In genomic region chrX:107701493-107702121, GRCh38 we compare ENCODE assay signal across 11 cellular contexts.
DNase-seq lines count a peak whose midpoint lies in the region; ATAC-seq and TF ChIP-seq lines count a peak whose summit lies in the region.
"Had no signal": no experiment of that assay in that cellular context is flagged by ENCODE, and none has a peak within 500 bp of the region (broad histone marks: within the 10 kb centered on the region; RNA-seq: fewer than 3 reads in every experiment).

No MANE protein-coding gene starts in this region.

- DNase-seq in OCI-M1 (lab: John Stamatoyannopoulos, UW) (peak; percentile 28), hepatic stellate cell (ENCODE audit: low spot score) (no peak), GM23338 (ENCODE audit: low spot score) (no peak), smooth muscle cell (lab: John Stamatoyannopoulos, UW; ENCODE audit: unreplicated experiment) (no peak), activated gamma-delta T cell treated with Interleukin-2 at 50 U/mL for 16 hours (no peak)
- DNase-seq: activated CD4-positive, alpha-beta memory T cell treated with anti-CD3 and anti-CD28 coated beads for 36 hours; effector memory CD8-positive, alpha-beta T cell; GDM1 had no signal

- H3K36me3 ChIP-seq in neutrophil (no peaks in the 10 kb centered on the region), GM23338 (ENCODE audit: insufficient read depth) (no peaks in the 10 kb centered on the region), smooth muscle cell (ENCODE audit: low read depth) (no peaks in the 10 kb centered on the region)

- no peak overlapping the region for H3K4me3 Mint-ChIP-seq in GM23338
- H3K4me3 Mint-ChIP-seq: activated CD4-positive, alpha-beta memory T cell treated with anti-CD3 and anti-CD28 coated beads for 36 hours; effector memory CD8-positive, alpha-beta T cell had no signal

- peaks cover 39 to 46% of the 10 kb centered on the region in 2 experiments for H3K4me1 ChIP-seq in neutrophil (ENCODE audit: control insufficient read depth in 1 of 2, insufficient read depth in 1 of 2, low read depth in 1 of 2, low read length in 1 of 2)
- H3K4me1 ChIP-seq in GM23338 (ENCODE audit: insufficient read depth): no peaks in the 10 kb centered on the region
- peaks cover 6% of the 10 kb centered on the region for H3K4me1 ChIP-seq in smooth muscle cell (ENCODE audit: low read depth)

- H2AFZ ChIP-seq in GM23338 (no peak overlapping the region), smooth muscle cell (ENCODE audit: low read depth) (no peak overlapping the region)

- H4K20me1 ChIP-seq in GM23338 (replicated peaks; ENCODE audit: insufficient read depth) (no peaks in the 10 kb centered on the region), smooth muscle cell (ENCODE audit: low read depth) (no peaks in the 10 kb centered on the region)

- H3K27ac ChIP-seq in neutrophil: peak overlapping the region; percentile 96
- no peak overlapping the region for H3K27ac ChIP-seq in GM23338 (ENCODE audit: low read depth)
- H3K27ac ChIP-seq in smooth muscle cell (ENCODE audit: low read depth): no peak overlapping the region

- no peaks in the 10 kb centered on the region for H3K9me2 ChIP-seq in GM23338 (ENCODE audit: insufficient read depth)

- no peaks in the 10 kb centered on the region for H3K36me3 Mint-ChIP-seq in GM23338 (ENCODE audit: low read depth)
- H3K36me3 Mint-ChIP-seq: activated CD4-positive, alpha-beta memory T cell treated with anti-CD3 and anti-CD28 coated beads for 36 hours had no signal

- no peak overlapping the region for H3K27ac Mint-ChIP-seq in GM23338
- H3K27ac Mint-ChIP-seq: activated CD4-positive, alpha-beta memory T cell treated with anti-CD3 and anti-CD28 coated beads for 36 hours had no signal

- H3K4me2 ChIP-seq in GM23338 (no peak overlapping the region), smooth muscle cell (no peak overlapping the region)

- 90% methylated on average over 1 of the region's 1 CpG for WGBS in smooth muscle cell (ENCODE audit: low lambda C conversion rate)

- no peaks in the 10 kb centered on the region for H3K79me2 ChIP-seq in GM23338 (replicated peaks; ENCODE audit: insufficient read depth)
- H3K79me2 ChIP-seq in smooth muscle cell (ENCODE audit: low read depth): no peaks in the 10 kb centered on the region

- H3K9ac ChIP-seq in smooth muscle cell (ENCODE audit: low read depth): no peak overlapping the region

- ATAC-seq in GM19035 (IDR thresholded peaks at IDR 0.05; ENCODE audit: unreplicated experiment) (peak; percentile 68), HG02973 (IDR thresholded peaks at IDR 0.05; ENCODE audit: unreplicated experiment) (peak; percentile 79), GM23338 (no peak)
- ATAC-seq: effector memory CD8-positive, alpha-beta T cell had no signal

- H3K27me3 ChIP-seq in neutrophil (no peaks in the 10 kb centered on the region), GM23338 (ENCODE audit: insufficient read depth) (no peaks in the 10 kb centered on the region), smooth muscle cell (ENCODE audit: low read depth) (no peaks in the 10 kb centered on the region)

- no peak for TF ChIP-seq CTCF in neutrophil (IDR thresholded peaks at IDR 0.05)
- TF ChIP-seq CTCF in GM23338 (conservative IDR thresholded peaks at IDR 0.05; ENCODE audit: low read depth in 2 of 2): no peak
- TF ChIP-seq CTCF in smooth muscle cell (IDR thresholded peaks at IDR 0.05; ENCODE audit: borderline replicate concordance, insufficient read depth, poor library complexity, severe bottlenecking): no peak

- H3F3A ChIP-seq in GM23338 (replicated peaks; ENCODE audit: low read depth): no peaks in the 10 kb centered on the region
- H3F3A ChIP-seq in smooth muscle cell (ENCODE audit: low read depth): no peaks in the 10 kb centered on the region

- peaks cover 6% of the 10 kb centered on the region for H3K27me3 Mint-ChIP-seq in GM23338 (ENCODE audit: insufficient read depth, low read depth, poor library complexity)
- H3K27me3 Mint-ChIP-seq: activated CD4-positive, alpha-beta memory T cell treated with anti-CD3 and anti-CD28 coated beads for 36 hours; effector memory CD8-positive, alpha-beta T cell had no signal

- no peaks in the 10 kb centered on the region for H3K9me3 Mint-ChIP-seq in GM23338
- H3K9me3 Mint-ChIP-seq: activated CD4-positive, alpha-beta memory T cell treated with anti-CD3 and anti-CD28 coated beads for 36 hours; effector memory CD8-positive, alpha-beta T cell had no signal

- peaks cover 21% of the 10 kb centered on the region for H3K4me1 Mint-ChIP-seq in GM23338

- H3K9me3 ChIP-seq in neutrophil: no peaks in the 10 kb centered on the region
- no peaks in the 10 kb centered on the region for H3K9me3 ChIP-seq in smooth muscle cell (replicated peaks; ENCODE audit: low read depth)

- peak overlapping the region; percentile 33 to 38 for H3K4me3 ChIP-seq in neutrophil (ENCODE audit: low read depth in 1 of 2, low read length in 1 of 2)
- no peak overlapping the region for H3K4me3 ChIP-seq in GM23338
- H3K4me3 ChIP-seq in smooth muscle cell: no peak overlapping the region

TF ChIP-seq in GM23338, 12 proteins besides CTCF, POLR2A, EP300 and RAD21 (continues in another document):
- TF ChIP-seq REST (IDR thresholded peaks at IDR 0.05; ENCODE audit: unreplicated experiment) (no peak), JUNB (IDR thresholded peaks at IDR 0.05; ENCODE audit: unreplicated experiment) (no peak), NANOG (IDR thresholded peaks at IDR 0.05; ENCODE audit: borderline replicate concordance) (no peak), EZH2 (IDR thresholded peaks at IDR 0.05; ENCODE audit: low read depth, unreplicated experiment) (no peak), ZNF114 (CRISPR knock-in tag; IDR thresholded peaks at IDR 0.05) (no peak), CREB1 (CRISPR knock-in tag; IDR thresholded peaks at IDR 0.05; ENCODE audit: low read depth) (no peak), EZH2phosphoT487 (IDR thresholded peaks at IDR 0.05; ENCODE audit: unreplicated experiment) (no peak), STAT1 (IDR thresholded peaks at IDR 0.05; ENCODE audit: unreplicated experiment) (no peak), POLR2AphosphoS5 (IDR thresholded peaks at IDR 0.05; ENCODE audit: low read depth) (no peak), ZNF331 (CRISPR knock-in tag; IDR thresholded peaks at IDR 0.05; ENCODE audit: low read depth) (no peak)

Comparison
In these comparisons a context has a peak if more than half of its experiments do, and no peak if none do; other contexts are left out.
1. H3K4me3 ChIP-seq: peak in neutrophil (2 of 2); none in GM23338 (single experiment) and smooth muscle cell (single experiment).